1 cellular context compared by ENCODE assay signal in the genomic region with DNA sequence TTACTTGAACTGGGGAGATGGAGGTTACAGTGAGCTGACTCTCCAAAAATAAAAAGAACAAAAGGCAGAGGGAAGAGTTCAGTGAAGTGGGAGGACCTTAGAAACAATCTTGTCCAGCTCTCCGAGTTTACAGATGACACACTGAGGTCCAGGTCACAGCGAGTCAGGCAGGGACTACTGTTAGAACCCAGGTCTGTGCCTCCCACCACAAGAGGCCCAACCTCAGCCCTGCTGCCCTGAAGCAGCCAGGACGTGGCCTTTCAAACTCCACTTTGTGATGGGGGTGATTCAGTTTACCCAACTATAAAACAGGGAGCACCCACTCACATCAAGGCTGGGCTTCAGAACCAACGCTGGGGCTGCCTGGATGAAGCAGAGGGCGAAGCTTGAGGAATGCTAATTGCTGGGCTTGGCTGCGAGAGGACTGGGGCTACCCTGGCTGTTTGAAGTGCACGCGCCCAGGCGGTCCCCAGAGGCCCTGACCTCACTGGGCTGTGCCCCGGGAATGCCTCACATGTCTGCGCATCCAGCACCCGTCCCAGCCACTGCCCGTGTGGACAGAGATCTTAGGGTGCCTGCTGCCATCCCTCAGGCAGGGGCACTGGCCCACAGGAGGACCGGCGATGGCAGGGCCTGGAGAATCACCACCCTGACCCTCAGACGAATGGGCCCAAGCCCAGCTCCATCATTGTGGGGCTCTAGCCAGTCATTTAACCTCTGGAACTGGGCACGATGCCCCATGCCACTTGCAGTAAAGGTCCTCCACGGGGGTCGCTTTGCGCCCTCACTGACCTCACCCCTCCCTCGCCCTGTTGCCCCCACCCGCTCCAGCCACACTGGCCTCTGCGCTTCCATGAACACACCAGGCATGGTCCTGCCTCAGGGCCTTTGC.
TF ChIP-seq lines count a peak whose summit lies in the region.

No MANE protein-coding gene starts in this region.

TF ChIP-seq in HCT116, 20 proteins besides CTCF, POLR2A, EP300 and RAD21 (continued from another document):
- TF ChIP-seq FOSL1 (IDR thresholded peaks at IDR 0.05; ENCODE audit: low read depth) = no peak
- TF ChIP-seq SRF (IDR thresholded peaks at IDR 0.05; ENCODE audit: low read depth) = no peak
- no peak for TF ChIP-seq ZBTB33 (IDR thresholded peaks at IDR 0.05; ENCODE audit: extremely low read depth, insufficient replicate concordance, low read length)
- no peak for TF ChIP-seq YY1 (IDR thresholded peaks at IDR 0.05; ENCODE audit: extremely low read depth, insufficient replicate concordance, low read depth, low read length)
- TF ChIP-seq SP1 (IDR thresholded peaks at IDR 0.05; ENCODE audit: low read depth) = no peak
- no peak for TF ChIP-seq ELF1 (IDR thresholded peaks at IDR 0.05; ENCODE audit: borderline replicate concordance, low read depth)
